In the genomic region with DNA sequence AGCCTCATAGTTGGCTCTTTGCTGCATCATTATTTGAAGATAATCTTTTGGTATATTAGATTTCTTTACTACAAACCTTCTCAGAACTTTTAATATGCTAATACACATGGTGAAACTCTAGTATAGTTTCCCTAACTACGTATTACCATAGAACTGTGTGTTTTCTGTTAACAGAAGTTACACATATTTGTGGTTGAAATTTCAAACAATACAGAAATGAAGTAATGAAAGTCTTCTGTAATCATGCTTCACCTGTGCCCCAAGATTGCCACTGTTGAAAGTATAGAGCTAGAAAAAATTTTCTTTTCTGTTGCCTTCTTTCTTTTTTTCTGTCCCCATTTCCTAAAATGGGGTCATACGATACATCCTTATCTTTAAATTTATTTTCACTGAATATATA, we compare ENCODE assay signal across 21 cellular contexts. TPM values are rescaled to one million over a fixed set of nuclear protein-coding genes. Genes with fewer than 3 reads are reported as not detected.
DNase-seq lines count a peak whose midpoint lies in the region; ATAC-seq and TF ChIP-seq lines count a peak whose summit lies in the region.
"Had no signal": no experiment of that assay in that cellular context is flagged by ENCODE, and none has a peak within 500 bp of the region (broad histone marks: within the 10 kb centered on the region; RNA-seq: fewer than 3 reads in every experiment).

No MANE protein-coding gene starts in this region.

- intact Hi-C loops in IMR-90 (cut with micrococcal nuclease), result no loop called here

- no peak overlapping the region for H2BK15ac ChIP-seq in IMR-90 (ENCODE audit: low read depth, low read length)

- no peak for TF ChIP-seq POLR2A in IMR-90 (IDR thresholded peaks at IDR 0.05; ENCODE audit: low read depth, low read length)

- no peaks in the 10 kb centered on the region for H3K4me1 ChIP-seq in IMR-90 (ENCODE audit: control insufficient read depth, insufficient read depth, low read length)
- H3K4me1 ChIP-seq: BLaER1 treated with 17β-estradiol and CSF1 and Interleukin-3, amounts not matched to agents 10 nM and 100 nM had no signal

- H3K36me3 ChIP-seq in IMR-90 (ENCODE audit: control insufficient read depth, insufficient read depth, low read length), result no peaks in the 10 kb centered on the region
- H3K36me3 ChIP-seq: BLaER1 treated with 17β-estradiol and CSF1 and Interleukin-3, amounts not matched to agents 10 nM and 100 nM; HAP-1 had no signal

- TF ChIP-seq CTCF in IMR-90 (conservative IDR thresholded peaks at IDR 0.05; ENCODE audit: low read depth, low read length) (no peak), chondrocyte (IDR thresholded peaks at IDR 0.05) (no peak), mesothelial cell of epicardium (IDR thresholded peaks at IDR 0.05; ENCODE audit: unreplicated experiment) (no peak)

- H4K20me1 ChIP-seq in IMR-90 (ENCODE audit: insufficient read depth, low read length), result peaks cover 80% of the 10 kb centered on the region

- no peak overlapping the region for H3K14ac ChIP-seq in IMR-90 (replicated peaks; ENCODE audit: low read depth, low read length)

- H4K91ac ChIP-seq in IMR-90 (ENCODE audit: insufficient read depth, low read depth, low read length), result no peak overlapping the region

- H3K4me1 Mint-ChIP-seq in chondrocyte (ENCODE audit: low read depth) (peaks cover 61% of the 10 kb centered on the region), mesothelial cell of epicardium (peaks cover 44% of the 10 kb centered on the region)

- H2BK5ac ChIP-seq in IMR-90 (ENCODE audit: low read depth, low read length, poor library complexity, severe bottlenecking), result no peak overlapping the region

- ATAC-seq in IMR-90 (ENCODE audit: low read depth) (no peak), HG03457 (IDR thresholded peaks at IDR 0.05; ENCODE audit: unreplicated experiment) (no peak), HG03442 (IDR thresholded peaks at IDR 0.05; ENCODE audit: unreplicated experiment) (no peak)

- H3K9me1 ChIP-seq in IMR-90 (ENCODE audit: insufficient read depth, low read length), result peaks cover 16% of the 10 kb centered on the region

- H3K4me3 ChIP-seq in IMR-90 (ENCODE audit: insufficient read depth, low read depth, low read length), result no peak overlapping the region
- H3K4me3 ChIP-seq: BLaER1 treated with 17β-estradiol and CSF1 and Interleukin-3, amounts not matched to agents 10 nM and 100 nM; HAP-1 had no signal

- in situ Hi-C loops in IMR-90 (cut with MboI; ENCODE audit: low sequenced_read_pairs), result no loop called here

- H3K79me1 ChIP-seq in IMR-90 (ENCODE audit: low read depth in 1 of 2, low read length in 2 of 2), result peaks cover 28 to 67% of the 10 kb centered on the region in 2 experiments

- dilution Hi-C loops in IMR-90 (cut with HindIII; ENCODE audit: low sequenced_read_pairs, unreplicated experiment), result no loop called here

- H3K9me3 Mint-ChIP-seq in chondrocyte (ENCODE audit: low read depth), result no peaks in the 10 kb centered on the region
- H3K9me3 Mint-ChIP-seq in mesothelial cell of epicardium, result no peaks in the 10 kb centered on the region
- H3K9me3 Mint-ChIP-seq: CD8-positive, alpha-beta memory T cell; IgD-negative memory B cell had no signal

- BruUV-seq in IMR-90 (replicated peaks; lab: Mats Ljungman, UMichigan), result no TSS peak

- H3K36me3 Mint-ChIP-seq in chondrocyte (ENCODE audit: low read depth) (no peaks in the 10 kb centered on the region), mesothelial cell of epicardium (no peaks in the 10 kb centered on the region)
- H3K36me3 Mint-ChIP-seq: CD4-positive, CD25-positive, alpha-beta regulatory T cell; CD8-positive, alpha-beta memory T cell had no signal

- no peaks in the 10 kb centered on the region for H3K27me3 Mint-ChIP-seq in chondrocyte (ENCODE audit: low read depth)
- H3K27me3 Mint-ChIP-seq in mesothelial cell of epicardium (ENCODE audit: low read depth), result no peaks in the 10 kb centered on the region
- H3K27me3 Mint-ChIP-seq: CD4-positive, CD25-positive, alpha-beta regulatory T cell; IgD-negative memory B cell had no signal

- no peak overlapping the region for H2BK120ac ChIP-seq in IMR-90 (ENCODE audit: low read depth, low read length)

- peak overlapping the region; percentile 51 for H3K27ac Mint-ChIP-seq in chondrocyte (ENCODE audit: unreplicated experiment)
- peak overlapping the region; percentile 73 for H3K27ac Mint-ChIP-seq in mesothelial cell of epicardium
- H3K27ac Mint-ChIP-seq: B cell; CD8-positive, alpha-beta memory T cell; IgD-negative memory B cell had no signal

- no peak overlapping the region for H3K4ac ChIP-seq in IMR-90 (ENCODE audit: low read depth, low read length)

- no CpG with 5 or more reads among the region's 2 CpGs for WGBS in IMR-90 (ENCODE audit: extremely low coverage in 2 of 2, insufficient read length in 1 of 2), 2 experiments

- H2AK5ac ChIP-seq in IMR-90 (ENCODE audit: low read depth, low read length), result no peak overlapping the region

- no peaks in the 10 kb centered on the region for H3K27me3 ChIP-seq in IMR-90 (ENCODE audit: control insufficient read depth, insufficient read depth, low read length)

- H3K18ac ChIP-seq in IMR-90 (ENCODE audit: low read depth, low read length), result no peak overlapping the region

- no peak overlapping the region for H3K56ac ChIP-seq in IMR-90 (ENCODE audit: extremely low read depth, insufficient read depth, low read length)

- POLR2A ChIA-PET in IMR-90 (lab: Charles Lee; ENCODE audit: unreplicated experiment), result no interaction called here

- H2AK9ac ChIP-seq in IMR-90 (replicated peaks; ENCODE audit: low read depth, low read length, poor library complexity), result no peak overlapping the region

- H3K9me3 ChIP-seq in IMR-90 (ENCODE audit: control insufficient read depth, insufficient read depth, low read length), result no peaks in the 10 kb centered on the region
- H3K9me3 ChIP-seq: BLaER1 treated with 17β-estradiol and CSF1 and Interleukin-3, amounts not matched to agents 10 nM and 100 nM; HAP-1 had no signal

- no peak overlapping the region for H3K9ac ChIP-seq in IMR-90 (ENCODE audit: low read depth, low read length)
- H3K9ac ChIP-seq: BLaER1 treated with 17β-estradiol and CSF1 and Interleukin-3, amounts not matched to agents 10 nM and 100 nM had no signal

- no peak overlapping the region for H4K8ac ChIP-seq in IMR-90 (ENCODE audit: low read depth in 2 of 2, low read length in 2 of 2)

- no peak overlapping the region for H3K4me2 ChIP-seq in IMR-90 (ENCODE audit: low read depth, low read length)
- H3K4me2 ChIP-seq: BLaER1 treated with 17β-estradiol and CSF1 and Interleukin-3, amounts not matched to agents 10 nM and 100 nM had no signal

- H2BK20ac ChIP-seq in IMR-90 (ENCODE audit: low read depth, low read length), result no peak overlapping the region

- CTCF ChIA-PET in IMR-90 (lab: Yijun Ruan, JAX), result interaction anchor here (0.6 kb wide), 1 partner anchor 155 kb away, joined by 3 read pairs; no protein-coding TSS in a partner anchor

- DNase-seq in AML-193 (lab: John Stamatoyannopoulos, UW), result peak; percentile 12 to 24
- peak; percentile 33 for DNase-seq in IMR-90
- DNase-seq in chondrocyte (ENCODE audit: low spot score), result no peak
- DNase-seq in mesothelial cell of epicardium (ENCODE audit: low spot score in 2 of 2, unreplicated experiment in 2 of 2), result no peak
- no peak for DNase-seq in NCI-H1417 (lab: John Stamatoyannopoulos, UW)
- DNase-seq in CD1c-positive myeloid dendritic cell (ENCODE audit: extremely low spot score), result no peak
- DNase-seq: 8988T; CD4-positive, CD25-positive, alpha-beta regulatory T cell; CD8-positive, alpha-beta memory T cell; COR-L47; DMS 273 treated with DMSO at 0.1 percent for 48 hours; DMS53; DND-41; EL; KBM-7 had no signal

- no peak overlapping the region for H4K5ac ChIP-seq in IMR-90 (ENCODE audit: low read depth, low read length)

- no peak overlapping the region for H2AFZ ChIP-seq in IMR-90 (replicated peaks; ENCODE audit: low read length, poor library complexity)

- no peak overlapping the region for H3K27ac ChIP-seq in IMR-90 (ENCODE audit: insufficient read depth, low read length)
- H3K27ac ChIP-seq: BLaER1 treated with 17β-estradiol and CSF1 and Interleukin-3, amounts not matched to agents 10 nM and 100 nM had no signal

- no peak overlapping the region for H3K23ac ChIP-seq in IMR-90 (ENCODE audit: low read depth, low read length)

- no peak for TF ChIP-seq RAD21 in IMR-90 (IDR thresholded peaks at IDR 0.05; ENCODE audit: low read length)

- H3K4me3 Mint-ChIP-seq in chondrocyte (ENCODE audit: unreplicated experiment), result no peak overlapping the region
- no peak overlapping the region for H3K4me3 Mint-ChIP-seq in mesothelial cell of epicardium
- H3K4me3 Mint-ChIP-seq: B cell; CD4-positive, CD25-positive, alpha-beta regulatory T cell; CD8-positive, alpha-beta memory T cell had no signal

TF ChIP-seq in IMR-90, 13 proteins besides CTCF, POLR2A, EP300 and RAD21 (continues in another document):
- TF ChIP-seq MAZ (IDR thresholded peaks at IDR 0.05; ENCODE audit: borderline replicate concordance, low read depth, low read length) (no peak), MXI1 (IDR thresholded peaks at IDR 0.05; ENCODE audit: borderline replicate concordance, low read depth, low read length) (no peak), BHLHE40 (IDR thresholded peaks at IDR 0.05; ENCODE audit: low read depth, low read length) (no peak), RCOR1 (IDR thresholded peaks at IDR 0.05; ENCODE audit: insufficient replicate concordance, low read length) (no peak), SMC3 (IDR thresholded peaks at IDR 0.05; ENCODE audit: low read depth, low read length) (no peak), MAFK (IDR thresholded peaks at IDR 0.05; ENCODE audit: low read depth, low read length) (no peak), NFE2L2 (IDR thresholded peaks at IDR 0.05; ENCODE audit: low read depth, low read length) (no peak)
- TF ChIP-seq, protein P1, sequence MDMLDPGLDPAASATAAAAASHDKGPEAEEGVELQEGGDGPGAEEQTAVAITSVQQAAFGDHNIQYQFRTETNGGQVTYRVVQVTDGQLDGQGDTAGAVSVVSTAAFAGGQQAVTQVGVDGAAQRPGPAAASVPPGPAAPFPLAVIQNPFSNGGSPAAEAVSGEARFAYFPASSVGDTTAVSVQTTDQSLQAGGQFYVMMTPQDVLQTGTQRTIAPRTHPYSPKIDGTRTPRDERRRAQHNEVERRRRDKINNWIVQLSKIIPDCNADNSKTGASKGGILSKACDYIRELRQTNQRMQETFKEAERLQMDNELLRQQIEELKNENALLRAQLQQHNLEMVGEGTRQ (IDR thresholded peaks at IDR 0.05; ENCODE audit: low read depth, low read length), result no peak

RNA-seq across cellular contexts. Expression of a gene that starts 9.1 kb away (rescaled TPM):
- 93.7 and 94.7 TPM in 2 replicates for total RNA-seq in IMR-90 (2012; rRNA removed)
- polyA plus RNA-seq in IMR-90 (2012; rRNA removed), result 13.5 and 15.9 TPM in 2 replicates
- 3.4 and 4.9 TPM in 2 replicates for polyA plus RNA-seq in IMR-90 (2012; cell fraction: cytosol; rRNA removed)
- polyA plus RNA-seq in IMR-90 (2012; cell fraction: nucleus; rRNA removed; ENCODE audit: low replicate concordance), result 1.3 and 16.0 TPM in 2 replicates
- 67.2 to 79.7 TPM (median 74.2 TPM) in 3 replicates for total RNA-seq in chondrocyte
- 96.1 to 106 TPM (median 100.0 TPM) in 3 replicates for total RNA-seq in mesothelial cell of epicardium

Comparison
In these comparisons a context has a peak if more than half of its experiments do, and no peak if none do; other contexts are left out.
1. DNase-seq: peak in AML-193 (2 of 2) and IMR-90 (single experiment); none in chondrocyte (single experiment), mesothelial cell of epicardium (0 of 2), NCI-H1417 (0 of 3) and CD1c-positive myeloid dendritic cell (single experiment).